ENCODE assay signal across 25 cellular contexts in the genomic region with DNA sequence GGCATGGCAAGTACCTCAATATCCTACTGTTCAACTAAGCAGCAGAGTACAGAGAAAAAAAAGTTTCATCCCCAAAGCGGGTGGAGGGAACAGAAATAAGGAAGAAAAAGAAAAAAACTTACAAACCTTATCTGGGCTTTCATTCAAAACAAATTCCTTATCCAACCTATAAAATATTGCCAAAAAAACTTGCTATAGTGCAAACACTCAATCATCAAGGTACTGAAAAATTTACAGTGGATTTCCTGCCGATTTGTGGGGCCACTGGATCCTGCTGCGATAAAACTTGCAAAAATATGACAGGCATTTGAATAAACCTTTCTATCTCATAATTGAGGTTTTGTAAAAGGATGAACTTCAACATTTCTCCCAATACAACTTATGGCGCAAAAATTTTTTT.
"Had no signal": no experiment of that assay in that cellular context is flagged by ENCODE, and none has a peak within 500 bp of the region (broad histone marks: within the 10 kb centered on the region; RNA-seq: fewer than 3 reads in every experiment).

No MANE protein-coding gene starts in this region.

- H3K36me3 ChIP-seq: ovary, right atrium auricular region, stomach, thoracic aorta, thyroid gland, tibial nerve, upper lobe of left lung, vagina had no signal

- H3K4me1 ChIP-seq: psoas muscle, vagina had no signal

- H3K27ac ChIP-seq: neural progenitor cell, ovary, psoas muscle, stomach, thoracic aorta, thyroid gland, tibial nerve, upper lobe of left lung, vagina had no signal

- H3K36me3 Mint-ChIP-seq: naive thymus-derived CD4-positive, alpha-beta T cell; natural killer cell; stimulated activated effector memory CD8-positive, alpha-beta T cell treated with anti-CD3 and anti-CD28 coated beads, Interleukin-12 subunit alpha, Interleukin-12 subunit beta, amount 100 ng/mL, for 72 hours; stimulated activated naive B cell treated with anti-CD40 and anti-IgM and Interleukin-4, amounts not matched to agents 10 μg/mL and 1 μg/mL and 100 μg/mL, for 72 hours had no signal

- H3K4me3 ChIP-seq: neural progenitor cell, ovary, psoas muscle, right atrium auricular region, stomach, thoracic aorta, thyroid gland, tibial nerve, upper lobe of left lung, vagina had no signal

- DNase-seq: naive thymus-derived CD4-positive, alpha-beta T cell; natural killer cell; occipital lobe; ovary; posterior cingulate gyrus; psoas muscle; small intestine; stimulated activated CD4-positive, alpha-beta T cell treated with anti-CD3 and anti-CD28 coated beads, Interleukin-15, amount 100 ng/mL, for 24 hours; stimulated activated CD4-positive, alpha-beta T cell treated with anti-CD3 and anti-CD28 coated beads, Interleukin-2, amount 100 ng/mL, for 24 hours; stimulated activated CD4-positive, alpha-beta T cell treated with anti-CD3 and anti-CD28 coated beads, Interleukin-2, amount 100 ng/mL, for 48 hours; stimulated activated CD4-positive, alpha-beta T cell treated with anti-CD3 and anti-CD28 coated beads, Interleukin-4, amount 100 ng/mL, for 24 hours; stimulated activated naive B cell treated with anti-CD40 and anti-IgM and Interleukin-4, amounts not matched to agents 10 μg/mL and 1 μg/mL and 100 μg/mL, for 72 hours; stimulated activated naive CD4-positive, alpha-beta T cell treated with Interleukin-2 at 50 U/mL for 16 hours; stomach; thyroid gland; trophoblast cell; upper lobe of left lung had no signal

- ATAC-seq: naive thymus-derived CD4-positive, alpha-beta T cell; natural killer cell; psoas muscle; stimulated activated effector memory CD8-positive, alpha-beta T cell treated with anti-CD3 and anti-CD28 coated beads, Interleukin-12 subunit alpha, Interleukin-12 subunit beta, amount 100 ng/mL, for 72 hours; stimulated activated naive B cell treated with anti-CD40 and anti-IgM and Interleukin-4, amounts not matched to agents 10 μg/mL and 1 μg/mL and 100 μg/mL, for 72 hours had no signal

- H3K4me3 Mint-ChIP-seq: naive thymus-derived CD4-positive, alpha-beta T cell; natural killer cell; neural progenitor cell; stimulated activated effector memory CD8-positive, alpha-beta T cell treated with anti-CD3 and anti-CD28 coated beads, Interleukin-12 subunit alpha, Interleukin-12 subunit beta, amount 100 ng/mL, for 72 hours; stimulated activated naive B cell treated with anti-CD40 and anti-IgM and Interleukin-4, amounts not matched to agents 10 μg/mL and 1 μg/mL and 100 μg/mL, for 72 hours; stimulated activated naive CD8-positive, alpha-beta T cell treated with anti-CD3 and anti-CD28 coated beads, Interleukin-15, Interleukin-2, amounts not matched to agents 100 ng/mL and 50 ng/mL, for 24 hours had no signal

- H3K4me1 Mint-ChIP-seq: naive thymus-derived CD4-positive, alpha-beta T cell; natural killer cell; stimulated activated effector memory CD8-positive, alpha-beta T cell treated with anti-CD3 and anti-CD28 coated beads, Interleukin-12 subunit alpha, Interleukin-12 subunit beta, amount 100 ng/mL, for 72 hours; stimulated activated naive B cell treated with anti-CD40 and anti-IgM and Interleukin-4, amounts not matched to agents 10 μg/mL and 1 μg/mL and 100 μg/mL, for 72 hours had no signal

- H3K27me3 ChIP-seq: neural progenitor cell, ovary, right atrium auricular region, stomach, thyroid gland, tibial nerve, upper lobe of left lung, vagina had no signal

- H3K9me3 ChIP-seq: ovary, psoas muscle, right atrium auricular region, stomach, thoracic aorta, thyroid gland, tibial nerve, upper lobe of left lung, vagina had no signal

- H3K9me3 Mint-ChIP-seq: natural killer cell; stimulated activated effector memory CD8-positive, alpha-beta T cell treated with anti-CD3 and anti-CD28 coated beads, Interleukin-12 subunit alpha, Interleukin-12 subunit beta, amount 100 ng/mL, for 72 hours; stimulated activated naive CD8-positive, alpha-beta T cell treated with anti-CD3 and anti-CD28 coated beads, Interleukin-15, Interleukin-2, amounts not matched to agents 100 ng/mL and 50 ng/mL, for 24 hours had no signal

- H3K27me3 Mint-ChIP-seq: progenitor cell of endocrine pancreas; stimulated activated naive CD8-positive, alpha-beta T cell treated with anti-CD3 and anti-CD28 coated beads, Interleukin-15, Interleukin-2, amounts not matched to agents 100 ng/mL and 50 ng/mL, for 24 hours had no signal

- H3K27ac Mint-ChIP-seq: naive thymus-derived CD4-positive, alpha-beta T cell; natural killer cell; progenitor cell of endocrine pancreas; stimulated activated effector memory CD8-positive, alpha-beta T cell treated with anti-CD3 and anti-CD28 coated beads, Interleukin-12 subunit alpha, Interleukin-12 subunit beta, amount 100 ng/mL, for 72 hours; stimulated activated naive B cell treated with anti-CD40 and anti-IgM and Interleukin-4, amounts not matched to agents 10 μg/mL and 1 μg/mL and 100 μg/mL, for 72 hours; stimulated activated naive CD8-positive, alpha-beta T cell treated with anti-CD3 and anti-CD28 coated beads, Interleukin-15, Interleukin-2, amounts not matched to agents 100 ng/mL and 50 ng/mL, for 24 hours had no signal
